Comparison of ENCODE assay signal across 10 cellular contexts in the genomic region with DNA sequence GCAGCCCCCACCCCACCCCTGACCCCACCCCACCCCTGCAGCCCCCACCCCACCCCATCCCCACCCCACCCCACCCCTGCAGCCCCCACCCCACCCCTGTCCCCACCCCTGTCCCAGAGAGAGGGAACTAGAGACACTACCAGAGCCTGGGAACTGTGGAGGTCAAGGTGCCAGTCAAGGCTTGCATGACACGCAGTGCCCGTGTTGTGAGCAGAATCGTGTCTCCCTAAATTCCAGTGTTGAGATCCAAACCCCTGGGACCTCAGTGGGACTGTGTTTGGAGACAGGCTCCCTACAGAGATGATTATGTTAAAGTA.
"Had no signal": no experiment of that assay in that cellular context is flagged by ENCODE, and none has a peak within 500 bp of the region (broad histone marks: within the 10 kb centered on the region; RNA-seq: fewer than 3 reads in every experiment).

No MANE protein-coding gene starts in this region.

- H3K4me1 ChIP-seq: pancreas had no signal

- H3K4me3 ChIP-seq: pancreas, transverse colon had no signal

- ATAC-seq: activated CD4-positive, CD25-positive, alpha-beta regulatory T cell treated with anti-CD3 and anti-CD28 coated beads, Interleukin-2, amount 50 U/mL, for 24 hours; stimulated activated naive B cell treated with anti-CD40 and anti-IgM and Interleukin-4, amounts not matched to agents 10 μg/mL and 1 μg/mL and 100 μg/mL, for 72 hours had no signal

- H3K27me3 ChIP-seq: pancreas, transverse colon had no signal

- H3K9me3 ChIP-seq: pancreas, transverse colon had no signal

- H3K27ac ChIP-seq: brain microvascular endothelial cell, pancreas, transverse colon had no signal

- DNase-seq: activated naive CD4-positive, alpha-beta T cell; activated T-cell treated with anti-CD3 and anti-CD28 coated beads for 4 hours; brain microvascular endothelial cell; effector memory CD4-positive, alpha-beta T cell; stimulated activated CD4-positive, alpha-beta T cell treated with anti-CD3 and anti-CD28 coated beads, Interleukin-2, amount 100 ng/mL, for 48 hours; stimulated activated naive B cell treated with anti-CD40 and anti-IgM and Interleukin-4, amounts not matched to agents 10 μg/mL and 1 μg/mL and 100 μg/mL, for 72 hours had no signal

- FAIRE-seq: pancreas, TTC549 had no signal

- H3K36me3 ChIP-seq: brain microvascular endothelial cell, pancreas, transverse colon had no signal
